9 cellular contexts compared by ENCODE assay signal in genomic region chr2:67616749-67617148, GRCh38.
DNase-seq lines count a peak whose midpoint lies in the region; ATAC-seq and TF ChIP-seq lines count a peak whose summit lies in the region.
"Had no signal": no experiment of that assay in that cellular context is flagged by ENCODE, and none has a peak within 500 bp of the region (broad histone marks: within the 10 kb centered on the region; RNA-seq: fewer than 3 reads in every experiment).

No MANE protein-coding gene starts in this region.

- H3K4me1 ChIP-seq in psoas muscle, result no peaks in the 10 kb centered on the region

- H3K27ac Mint-ChIP-seq in stimulated activated naive CD8-positive, alpha-beta T cell treated with anti-CD3 and anti-CD28 coated beads, Interleukin-15, amount 100 ng/mL, for 72 hours, result peak overlapping the region in 1 of 2 donors; percentile 26
- H3K27ac Mint-ChIP-seq: activated naive CD8-positive, alpha-beta T cell treated with anti-CD3 and anti-CD28 coated beads, Interleukin-2, amount 10 ng/mL, durations not matched to agents 7 days and 5 days had no signal

- H3K9me3 Mint-ChIP-seq in stimulated activated naive CD8-positive, alpha-beta T cell treated with anti-CD3 and anti-CD28 coated beads, Interleukin-15, amount 100 ng/mL, for 72 hours, result no peaks in the 10 kb centered on the region
- H3K9me3 Mint-ChIP-seq: activated naive CD8-positive, alpha-beta T cell treated with anti-CD3 and anti-CD28 coated beads, Interleukin-2, amount 10 ng/mL, durations not matched to agents 7 days and 5 days had no signal

- no peak overlapping the region for H3K4me3 ChIP-seq in choroid plexus epithelial cell (ENCODE audit: low read depth, low read length)
- no peak overlapping the region for H3K4me3 ChIP-seq in psoas muscle

- H3K4me1 Mint-ChIP-seq in stimulated activated naive CD8-positive, alpha-beta T cell treated with anti-CD3 and anti-CD28 coated beads, Interleukin-15, amount 100 ng/mL, for 72 hours, result no peaks in the 10 kb centered on the region
- H3K4me1 Mint-ChIP-seq: activated naive CD8-positive, alpha-beta T cell treated with anti-CD3 and anti-CD28 coated beads, Interleukin-2, amount 10 ng/mL, durations not matched to agents 7 days and 5 days had no signal

- H3K36me3 ChIP-seq in psoas muscle (ENCODE audit: insufficient read depth in 1 of 2, low read depth in 1 of 2), result no peaks in the 10 kb centered on the region

- intact Hi-C loops in psoas muscle (cut with DNase I), result no loop called here

- H3K27me3 ChIP-seq in psoas muscle (ENCODE audit: insufficient read depth in 3 of 3, low read length in 2 of 3), result no peaks in the 10 kb centered on the region

- peak; percentile 87 for DNase-seq in choroid plexus epithelial cell (ENCODE audit: low read depth)
- DNase-seq in stimulated activated naive CD8-positive, alpha-beta T cell treated with anti-CD3 and anti-CD28 coated beads, Interleukin-15, amount 100 ng/mL, for 72 hours, result no peak
- DNase-seq in NCI-H2196 treated with DMSO at 0.1 percent for 48 hours (lab: John Stamatoyannopoulos, UW; ENCODE audit: unreplicated experiment), result no peak
- no peak for DNase-seq in NCI-H526 treated with DMSO at 0.1 percent for 48 hours (lab: John Stamatoyannopoulos, UW)
- DNase-seq in psoas muscle, result no peak
- DNase-seq: activated naive CD8-positive, alpha-beta T cell treated with anti-CD3 and anti-CD28 coated beads, Interleukin-2, amount 10 ng/mL, durations not matched to agents 7 days and 5 days had no signal

- H3K27me3 Mint-ChIP-seq in stimulated activated naive CD8-positive, alpha-beta T cell treated with anti-CD3 and anti-CD28 coated beads, Interleukin-15, amount 100 ng/mL, for 72 hours, result no peaks in the 10 kb centered on the region
- H3K27me3 Mint-ChIP-seq: activated naive CD8-positive, alpha-beta T cell treated with anti-CD3 and anti-CD28 coated beads, Interleukin-2, amount 10 ng/mL, durations not matched to agents 7 days and 5 days had no signal

- H3K9me3 ChIP-seq in psoas muscle, result no peaks in the 10 kb centered on the region

- H3K4me3 Mint-ChIP-seq in stimulated activated naive CD8-positive, alpha-beta T cell treated with anti-CD3 and anti-CD28 coated beads, Interleukin-15, amount 100 ng/mL, for 72 hours, result no peak overlapping the region
- H3K4me3 Mint-ChIP-seq: activated naive CD8-positive, alpha-beta T cell treated with anti-CD3 and anti-CD28 coated beads, Interleukin-2, amount 10 ng/mL, durations not matched to agents 7 days and 5 days had no signal

- ATAC-seq in GM19324 (IDR thresholded peaks at IDR 0.05; ENCODE audit: low FRiP score, unreplicated experiment), result peak; percentile 45
- peak; percentile 61 for ATAC-seq in HG03045 (IDR thresholded peaks at IDR 0.05; ENCODE audit: unreplicated experiment)
- ATAC-seq in stimulated activated naive CD8-positive, alpha-beta T cell treated with anti-CD3 and anti-CD28 coated beads, Interleukin-15, amount 100 ng/mL, for 72 hours, result peak; percentile 26
- ATAC-seq in psoas muscle, result no peak

- H3K27ac ChIP-seq in psoas muscle, result no peak overlapping the region
- H3K27ac ChIP-seq: RWPE1 had no signal

- TF ChIP-seq CTCF in choroid plexus epithelial cell (conservative IDR thresholded peaks at IDR 0.05; ENCODE audit: low read depth, low read length) (no peak), psoas muscle (IDR thresholded peaks at IDR 0.05) (no peak)

- 57 to 70% (median 59%) methylated on average over 1 of the region's 1 CpG for whole genome bisulfite sequencing in psoas muscle, 3 donors

Comparison
In these comparisons a context has a peak if more than half of its experiments do, and no peak if none do; other contexts are left out.
1. ATAC-seq: peak in GM19324 (single experiment), HG03045 (single experiment) and stimulated activated naive CD8-positive, alpha-beta T cell treated with anti-CD3 and anti-CD28 coated beads, Interleukin-15, amount 100 ng/mL, for 72 hours (single experiment); none in psoas muscle (0 of 4).